8 cellular contexts compared by ENCODE assay signal in the genomic region with DNA sequence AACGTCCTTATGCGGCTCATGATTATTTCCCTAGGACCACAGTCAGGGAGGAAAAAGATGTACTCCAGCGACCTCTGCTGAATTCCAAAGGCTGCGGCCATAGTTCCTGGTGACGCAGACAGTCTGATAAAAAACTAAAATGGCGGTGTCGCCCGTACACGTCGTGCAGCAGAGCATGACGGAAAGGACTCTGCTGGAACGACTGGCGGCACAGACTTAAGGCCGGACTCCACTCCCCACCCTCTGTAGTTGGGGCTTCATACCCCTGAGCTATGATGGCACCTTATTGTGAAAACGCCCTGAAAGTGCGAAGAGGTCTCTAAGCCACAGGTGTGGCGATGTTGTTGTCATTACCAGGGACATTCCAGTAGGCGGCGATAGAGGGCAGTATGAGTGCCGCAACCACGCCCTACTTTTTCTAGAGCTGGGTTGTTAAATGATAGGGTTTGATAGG.
DNase-seq lines count a peak whose midpoint lies in the region; ATAC-seq lines count a peak whose summit lies in the region.

No MANE protein-coding gene starts in this region.

- H3K4me1 Mint-ChIP-seq in CD4-positive, CD25-positive, alpha-beta regulatory T cell: peaks cover 0 to 2% (median 0%) of the 10 kb centered on the region in 4 donors
- H3K4me1 Mint-ChIP-seq in T-helper 1 cell treated with Interleukin-12 subunit alpha and Interleukin-12 subunit beta and Interleukin-4 antibody, amounts not matched to agents 30 μg/mL and 1 μg/mL, for 36 hours (ENCODE audit: low read depth): peaks cover 4% of the 10 kb centered on the region

- peak overlapping the region; percentile 61 to 94 (median 90) for H3K4me3 Mint-ChIP-seq in CD4-positive, CD25-positive, alpha-beta regulatory T cell
- H3K4me3 Mint-ChIP-seq in T-helper 1 cell treated with Interleukin-12 subunit alpha and Interleukin-12 subunit beta and Interleukin-4 antibody, amounts not matched to agents 30 μg/mL and 1 μg/mL, for 36 hours: peak overlapping the region; percentile 90

- H3K36me3 Mint-ChIP-seq in CD4-positive, CD25-positive, alpha-beta regulatory T cell: no peaks in the 10 kb centered on the region
- H3K36me3 Mint-ChIP-seq in T-helper 1 cell treated with Interleukin-12 subunit alpha and Interleukin-12 subunit beta and Interleukin-4 antibody, amounts not matched to agents 30 μg/mL and 1 μg/mL, for 36 hours (ENCODE audit: low read depth): no peaks in the 10 kb centered on the region

- H3K4me3 ChIP-seq in CD4-positive, CD25-positive, alpha-beta regulatory T cell (ENCODE audit: low read depth, low read length): peak overlapping the region; percentile 54
- H3K4me3 ChIP-seq in iPS-15b (ENCODE audit: low read depth, low read length): peak overlapping the region; percentile 73
- peak overlapping the region; percentile 54 for H3K4me3 ChIP-seq in skeletal muscle cell (ENCODE audit: low read depth, low read length)

- H3K27me3 ChIP-seq in CD4-positive, CD25-positive, alpha-beta regulatory T cell (ENCODE audit: control insufficient read depth, insufficient read depth, low read length): no peaks in the 10 kb centered on the region
- no peaks in the 10 kb centered on the region for H3K27me3 ChIP-seq in iPS-15b (ENCODE audit: control insufficient read depth, insufficient read depth, low read length)

- H3K9me3 Mint-ChIP-seq in CD4-positive, CD25-positive, alpha-beta regulatory T cell: peaks cover 0 to 2% (median 0%) of the 10 kb centered on the region in 7 donors
- H3K9me3 Mint-ChIP-seq in T-helper 1 cell treated with Interleukin-12 subunit alpha and Interleukin-12 subunit beta and Interleukin-4 antibody, amounts not matched to agents 30 μg/mL and 1 μg/mL, for 36 hours: peaks cover 3% of the 10 kb centered on the region

- ATAC-seq in CD4-positive, CD25-positive, alpha-beta regulatory T cell (ENCODE audit: low read depth in 2 of 2): peak; percentile 55 to 59
- ATAC-seq in GM19351 (IDR thresholded peaks at IDR 0.05; ENCODE audit: unreplicated experiment): peak; percentile 80

- peak; percentile 3 to 65 (median 61) for DNase-seq in CD4-positive, CD25-positive, alpha-beta regulatory T cell
- DNase-seq in HUDEP-2 (lab: John Stamatoyannopoulos, UW; ENCODE audit: unreplicated experiment in 76 of 76): peak in 45 of 76 experiments; percentile 0 to 42 (median 3)
- DNase-seq in astrocyte of the hippocampus (ENCODE audit: low read depth, low spot score): peak; percentile 53
- peak; percentile 17 for DNase-seq in skeletal muscle cell (ENCODE audit: low read depth)
- no peak for DNase-seq in DMS114 treated with DMSO at 0.1 percent for 48 hours (lab: John Stamatoyannopoulos, UW; ENCODE audit: unreplicated experiment)

- peak overlapping the region; percentile 74 for H3K9ac ChIP-seq in iPS-15b (ENCODE audit: low read depth, low read length)

- peak overlapping the region; percentile 41 for H3K27ac ChIP-seq in CD4-positive, CD25-positive, alpha-beta regulatory T cell (ENCODE audit: insufficient read depth, low read length, poor library complexity, severe bottlenecking)

- H3K27me3 Mint-ChIP-seq in CD4-positive, CD25-positive, alpha-beta regulatory T cell: peaks cover 4% of the 10 kb centered on the region
- peaks cover 4% of the 10 kb centered on the region for H3K27me3 Mint-ChIP-seq in T-helper 1 cell treated with Interleukin-12 subunit alpha and Interleukin-12 subunit beta and Interleukin-4 antibody, amounts not matched to agents 30 μg/mL and 1 μg/mL, for 36 hours (ENCODE audit: low read depth)

- no peaks in the 10 kb centered on the region for H3K36me3 ChIP-seq in CD4-positive, CD25-positive, alpha-beta regulatory T cell (ENCODE audit: control insufficient read depth, insufficient read depth, low read length)
- no peaks in the 10 kb centered on the region for H3K36me3 ChIP-seq in iPS-15b (ENCODE audit: control insufficient read depth, insufficient read depth, low read length)

- H3K4me1 ChIP-seq in CD4-positive, CD25-positive, alpha-beta regulatory T cell (ENCODE audit: control insufficient read depth, insufficient read depth, low read length, poor library complexity, severe bottlenecking): no peaks in the 10 kb centered on the region
- H3K4me1 ChIP-seq in iPS-15b (ENCODE audit: control insufficient read depth, insufficient read depth, low read length): no peaks in the 10 kb centered on the region

- peak overlapping the region; percentile 92 to 95 (median 94) for H3K27ac Mint-ChIP-seq in CD4-positive, CD25-positive, alpha-beta regulatory T cell
- peak overlapping the region; percentile 94 for H3K27ac Mint-ChIP-seq in T-helper 1 cell treated with Interleukin-12 subunit alpha and Interleukin-12 subunit beta and Interleukin-4 antibody, amounts not matched to agents 30 μg/mL and 1 μg/mL, for 36 hours

- H3K9me3 ChIP-seq in CD4-positive, CD25-positive, alpha-beta regulatory T cell (ENCODE audit: control insufficient read depth in 2 of 2, low read length in 2 of 2): no peaks in the 10 kb centered on the region
- H3K9me3 ChIP-seq in iPS-15b (ENCODE audit: control insufficient read depth, insufficient read depth, low read length): peaks cover 3% of the 10 kb centered on the region
